25 cellular contexts compared by ENCODE assay signal in the genomic region with DNA sequence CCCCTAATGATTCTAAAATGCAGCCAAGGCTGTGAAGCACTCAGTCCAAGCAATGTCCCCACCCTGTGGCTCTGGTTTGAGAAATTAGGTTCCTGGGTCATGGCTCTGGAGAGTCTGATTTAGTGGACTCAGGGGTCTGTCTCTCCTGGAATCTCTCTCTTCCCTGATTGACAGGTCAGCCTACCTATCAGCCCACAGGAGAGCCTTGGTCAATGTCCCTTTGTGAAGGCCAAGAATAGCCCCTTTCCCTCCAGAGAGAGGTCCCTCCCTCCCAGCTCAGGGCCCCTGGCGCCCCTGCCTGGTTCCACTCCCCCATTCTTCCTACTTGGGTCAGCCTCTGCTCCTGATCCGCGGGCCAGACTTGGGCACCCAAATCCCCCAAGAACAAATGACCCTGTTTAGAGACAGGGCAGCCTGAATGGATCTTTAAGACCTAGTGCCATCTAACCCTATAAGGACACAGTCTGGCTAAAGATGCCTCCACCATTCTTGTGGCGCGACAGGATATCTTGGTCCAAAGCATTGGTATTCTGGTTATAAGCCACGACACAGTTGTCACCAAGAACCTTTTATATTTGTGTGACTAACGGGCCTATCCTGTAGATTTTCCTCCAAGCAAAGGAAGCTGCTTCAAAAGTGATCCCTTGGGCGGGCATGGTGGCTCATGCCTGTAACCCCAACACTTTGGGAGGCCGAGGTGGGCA. TPM values are rescaled to one million over a fixed set of nuclear protein-coding genes. Genes with fewer than 3 reads are reported as not detected.
DNase-seq lines count a peak whose midpoint lies in the region; ATAC-seq and TF ChIP-seq lines count a peak whose summit lies in the region.
"Had no signal": no experiment of that assay in that cellular context is flagged by ENCODE, and none has a peak within 500 bp of the region (broad histone marks: within the 10 kb centered on the region; RNA-seq: fewer than 3 reads in every experiment).

No MANE protein-coding gene starts in this region.

- H3K4me3 ChIP-seq in osteoblast (ENCODE audit: insufficient read depth, low read length): no peak overlapping the region
- H3K4me3 ChIP-seq in spleen: no peak overlapping the region

- intact Hi-C loops in spleen (cut with DNase I; ENCODE audit: low total_unique reads): no loop called here

- H3K79me2 ChIP-seq in osteoblast (ENCODE audit: insufficient read depth, low read length): no peaks in the 10 kb centered on the region

- no peaks in the 10 kb centered on the region for H4K20me1 ChIP-seq in osteoblast (ENCODE audit: insufficient read depth, low read length)

- no peak overlapping the region for H2AFZ ChIP-seq in osteoblast (ENCODE audit: low read length)

- H3K27me3 Mint-ChIP-seq in WTC11 (ENCODE audit: low read depth): no peaks in the 10 kb centered on the region

- no peaks in the 10 kb centered on the region for H3K9me3 Mint-ChIP-seq in WTC11
- H3K9me3 Mint-ChIP-seq in activated naive CD4-positive, alpha-beta T cell treated with anti-CD3 and anti-CD28 coated beads, Interleukin-2, amount 50 U/mL, for 72 hours: no peaks in the 10 kb centered on the region
- H3K9me3 Mint-ChIP-seq: CD8-positive, alpha-beta T cell had no signal

- peaks cover 30% of the 10 kb centered on the region for H3K4me1 Mint-ChIP-seq in WTC11

- WGBS in spleen, 5 donors: 67 to 85% (median 76%) methylated on average over 8 to 9 of the region's 9 CpGs

- H3K27ac ChIP-seq in osteoblast (ENCODE audit: low read depth, low read length) (no peak overlapping the region), spleen (no peak overlapping the region)
- H3K27ac ChIP-seq: RWPE1 had no signal

- H3K9me3 ChIP-seq in osteoblast (ENCODE audit: low read depth, low read length) (no peaks in the 10 kb centered on the region), spleen (no peaks in the 10 kb centered on the region)
- H3K9me3 ChIP-seq: SK-N-SH had no signal

- no peak for TF ChIP-seq POLR2A in spleen (IDR thresholded peaks at IDR 0.05)

- peak; percentile 62 for ATAC-seq in WTC11
- no peak for ATAC-seq in HG02870 (IDR thresholded peaks at IDR 0.05; ENCODE audit: unreplicated experiment)
- ATAC-seq in activated naive CD4-positive, alpha-beta T cell treated with anti-CD3 and anti-CD28 coated beads, Interleukin-2, amount 50 U/mL, for 72 hours: no peak
- ATAC-seq: CD8-positive, alpha-beta T cell had no signal

- CTCF ChIA-PET in WTC11 (lab: Charles Lee): interaction anchor here (2.6 kb wide), 1 partner anchor 33 kb away, joined by 10 read pairs; no protein-coding TSS in a partner anchor

- H3K4me2 ChIP-seq in osteoblast (ENCODE audit: insufficient read depth, low read length): no peak overlapping the region
- H3K4me2 ChIP-seq: SK-N-SH had no signal

- H3K27ac Mint-ChIP-seq in WTC11: peak overlapping the region; percentile 74; the same call in 1 of the 2 replicates
- H3K27ac Mint-ChIP-seq in activated naive CD4-positive, alpha-beta T cell treated with anti-CD3 and anti-CD28 coated beads, Interleukin-2, amount 50 U/mL, for 72 hours: peak overlapping the region in 1 of 2 donors; percentile 55
- H3K27ac Mint-ChIP-seq: CD8-positive, alpha-beta T cell had no signal

- no peaks in the 10 kb centered on the region for H3K36me3 Mint-ChIP-seq in WTC11
- H3K36me3 Mint-ChIP-seq in activated naive CD4-positive, alpha-beta T cell treated with anti-CD3 and anti-CD28 coated beads, Interleukin-2, amount 50 U/mL, for 72 hours: no peaks in the 10 kb centered on the region
- H3K36me3 Mint-ChIP-seq: CD8-positive, alpha-beta T cell had no signal

- H3K36me3 ChIP-seq in osteoblast (ENCODE audit: insufficient read depth, low read length): no peaks in the 10 kb centered on the region
- no peaks in the 10 kb centered on the region for H3K36me3 ChIP-seq in spleen

- H3K27me3 ChIP-seq in osteoblast (ENCODE audit: insufficient read depth, low read length) (no peaks in the 10 kb centered on the region), spleen (replicated peaks in 1 of 7) (peaks cover 0 to 16% (median 0%) of the 10 kb centered on the region in 7 donors)

- H3K4me3 Mint-ChIP-seq in WTC11: no peak overlapping the region
- H3K4me3 Mint-ChIP-seq: CD8-positive, alpha-beta T cell had no signal

- DNase-seq in NCI-H82 (lab: John Stamatoyannopoulos, UW) (peak; percentile 4), NCI-H82 treated with DMSO at 0.1 percent for 48 hours (lab: John Stamatoyannopoulos, UW; ENCODE audit: unreplicated experiment) (no peak), WTC11 (ENCODE audit: low spot score) (peak; percentile 62), iPS-NIHi11 (ENCODE audit: low spot score) (peak; percentile 45), osteoblast (ENCODE audit: insufficient read length, low spot score, missing footprints) (peak; percentile 38), spleen (no peak)
- DNase-seq in activated naive CD4-positive, alpha-beta T cell treated with anti-CD3 and anti-CD28 coated beads, Interleukin-2, amount 50 U/mL, for 72 hours (ENCODE audit: low spot score in 2 of 2): no peak
- DNase-seq: 8988T; C1 segment of cervical spinal cord; Calu3; CD8-positive, alpha-beta T cell; EL; HCEC 1CT; MM.1S; NCI-H1048; NCI-H1436; NCI-H187 treated with DMSO at 0.1 percent for 48 hours; NCI-H2107; NCI-H69; SHP77 treated with DMSO at 0.1 percent for 48 hours; SK-N-SH had no signal

- POLR2A ChIA-PET in WTC11 (lab: Charles Lee): no interaction called here

- H3K4me1 ChIP-seq in osteoblast (ENCODE audit: insufficient read depth, low read length) (peaks cover 6% of the 10 kb centered on the region), spleen (peaks cover 0 to 11% (median 8%) of the 10 kb centered on the region in 6 donors)

- TF ChIP-seq CTCF in WTC11 (IDR thresholded peaks at IDR 0.05): no peak
- TF ChIP-seq CTCF in osteoblast (IDR thresholded peaks at IDR 0.05; ENCODE audit: extremely low read depth, low read depth, low read length): no peak
- TF ChIP-seq CTCF in spleen (IDR thresholded peaks at IDR 0.05 in 8 of 11, conservative IDR thresholded peaks at IDR 0.05 in 3 of 11): no peak

TF ChIP-seq in WTC11, 78 proteins besides CTCF, POLR2A, EP300 and RAD21:
- TF ChIP-seq, protein P1, sequence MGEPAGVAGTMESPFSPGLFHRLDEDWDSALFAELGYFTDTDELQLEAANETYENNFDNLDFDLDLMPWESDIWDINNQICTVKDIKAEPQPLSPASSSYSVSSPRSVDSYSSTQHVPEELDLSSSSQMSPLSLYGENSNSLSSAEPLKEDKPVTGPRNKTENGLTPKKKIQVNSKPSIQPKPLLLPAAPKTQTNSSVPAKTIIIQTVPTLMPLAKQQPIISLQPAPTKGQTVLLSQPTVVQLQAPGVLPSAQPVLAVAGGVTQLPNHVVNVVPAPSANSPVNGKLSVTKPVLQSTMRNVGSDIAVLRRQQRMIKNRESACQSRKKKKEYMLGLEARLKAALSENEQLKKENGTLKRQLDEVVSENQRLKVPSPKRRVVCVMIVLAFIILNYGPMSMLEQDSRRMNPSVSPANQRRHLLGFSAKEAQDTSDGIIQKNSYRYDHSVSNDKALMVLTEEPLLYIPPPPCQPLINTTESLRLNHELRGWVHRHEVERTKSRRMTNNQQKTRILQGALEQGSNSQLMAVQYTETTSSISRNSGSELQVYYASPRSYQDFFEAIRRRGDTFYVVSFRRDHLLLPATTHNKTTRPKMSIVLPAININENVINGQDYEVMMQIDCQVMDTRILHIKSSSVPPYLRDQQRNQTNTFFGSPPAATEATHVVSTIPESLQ (CRISPR knock-in tag; IDR thresholded peaks at IDR 0.05): no peak
- TF ChIP-seq NFYB (CRISPR knock-in tag; conservative IDR thresholded peaks at IDR 0.05; ENCODE audit: low read depth): peak; percentile 56

RNA-seq across cellular contexts. Expression of a gene that starts 38.3 kb away (rescaled TPM):
- total RNA-seq in WTC11 (2021): not detected in 3 replicates
- not detected in 2 replicates for total RNA-seq in osteoblast
- total RNA-seq in activated naive CD4-positive, alpha-beta T cell treated with anti-CD3 and anti-CD28 coated beads, Interleukin-2, amount 50 U/mL, for 72 hours: not detected
- total RNA-seq in spleen: not detected
- polyA plus RNA-seq in spleen: not detected
- total RNA-seq: Calu3; CD8-positive, alpha-beta T cell; LHCN-M2; NCI-H460 had no signal
- polyA plus RNA-seq: SK-N-SH had no signal

RNA-seq across cellular contexts. Expression of a gene that starts 59.1 kb away (rescaled TPM):
- 7.3 to 11.6 TPM (median 9.8 TPM) in 3 replicates for total RNA-seq in WTC11 (2021)
- 1.1 and 1.8 TPM in 2 replicates for total RNA-seq in osteoblast
- total RNA-seq in activated naive CD4-positive, alpha-beta T cell treated with anti-CD3 and anti-CD28 coated beads, Interleukin-2, amount 50 U/mL, for 72 hours: 10 to 100 TPM; 22.2 to 24.4 TPM
- total RNA-seq in spleen: 1 to 10 TPM; 5.3 to 9.4 (median 7.2) TPM
- 1 to 10 TPM; 3.3 to 6.7 (median 5.9) TPM for polyA plus RNA-seq in spleen

Comparison
In these comparisons a context has a peak if more than half of its experiments do, and no peak if none do; other contexts are left out.
1. DNase-seq: peak in NCI-H82 (single experiment), WTC11 (single experiment), iPS-NIHi11 (single experiment) and osteoblast (single experiment); none in NCI-H82 treated with DMSO at 0.1 percent for 48 hours (single experiment), activated naive CD4-positive, alpha-beta T cell treated with anti-CD3 and anti-CD28 coated beads, Interleukin-2, amount 50 U/mL, for 72 hours (0 of 2) and spleen (single experiment).